In the genomic region with DNA sequence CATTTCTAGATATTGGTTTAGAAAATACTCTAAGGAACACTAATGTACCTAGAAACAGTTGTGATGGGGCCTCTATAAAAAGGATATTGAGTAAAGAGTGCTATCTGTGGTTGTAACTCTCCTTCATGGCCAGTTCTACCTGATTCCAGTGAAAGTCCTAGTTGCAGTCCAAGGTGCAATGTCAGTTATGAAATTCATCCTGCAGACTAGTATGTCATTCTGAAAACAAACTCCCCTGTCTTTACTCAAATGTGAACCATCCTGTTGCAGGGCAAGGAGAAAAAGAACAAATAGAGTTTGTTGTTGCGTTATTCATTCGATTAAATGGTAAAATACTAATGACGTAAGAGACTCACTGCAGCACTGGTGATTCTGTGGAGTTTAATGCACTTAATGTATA, we compare ENCODE assay signal across 20 cellular contexts. TPM values are rescaled to one million over a fixed set of nuclear protein-coding genes. Genes with fewer than 3 reads are reported as not detected.
DNase-seq lines count a peak whose midpoint lies in the region; ATAC-seq, FAIRE-seq and TF ChIP-seq lines count a peak whose summit lies in the region.
"Had no signal": no experiment of that assay in that cellular context is flagged by ENCODE, and none has a peak within 500 bp of the region (broad histone marks: within the 10 kb centered on the region; RNA-seq: fewer than 3 reads in every experiment).

No MANE protein-coding gene starts in this region.

- no peak for DNase-seq in HL-60 (ENCODE audit: low read depth in 1 of 2, low spot score in 1 of 2)
- DNase-seq in hepatocyte (ENCODE audit: low spot score), result peak; percentile 27
- DNase-seq in small intestine, result peak; percentile 30
- DNase-seq in tibial nerve (ENCODE audit: low spot score in 2 of 2), result no peak
- no peak for DNase-seq in dorsolateral prefrontal cortex
- DNase-seq: BE2C; Calu3; CD4-positive, alpha-beta memory T cell; COR-L47; DMS53; DMS79 treated with DMSO at 0.1 percent for 48 hours; GM23248; H7; HCEC 1CT had no signal

- H2AFZ ChIP-seq in hepatocyte, result no peak overlapping the region
- H2AFZ ChIP-seq: GM23248 had no signal

- H3K9me3 ChIP-seq in hepatocyte (ENCODE audit: low read depth), result no peaks in the 10 kb centered on the region
- H3K9me3 ChIP-seq in liver (ENCODE audit: control insufficient read depth in 4 of 4, low read length in 3 of 4), result no peaks in the 10 kb centered on the region
- H3K9me3 ChIP-seq in small intestine (ENCODE audit: control insufficient read depth, low read depth), result no peaks in the 10 kb centered on the region
- H3K9me3 ChIP-seq in tibial nerve, result no peaks in the 10 kb centered on the region
- H3K9me3 ChIP-seq: BE2C had no signal

- H3K4me1 ChIP-seq in hepatocyte (ENCODE audit: insufficient read depth) (no peaks in the 10 kb centered on the region), liver (ENCODE audit: control insufficient read depth in 4 of 4, insufficient read depth in 4 of 4, low read length in 3 of 4) (peaks cover 0 to 18% (median 8%) of the 10 kb centered on the region in 4 donors), small intestine (ENCODE audit: control insufficient read depth in 2 of 2, insufficient read depth in 1 of 2, low read depth in 1 of 2, low read length in 1 of 2) (peaks cover 0 to 2% of the 10 kb centered on the region in 2 donors), tibial nerve (no peaks in the 10 kb centered on the region)

- WGBS in hepatocyte (ENCODE audit: low lambda C conversion rate, missing lambda C conversion rate), result 90% methylated on average over 3 of the region's 3 CpGs
- 34% methylated on average over 3 of the region's 3 CpGs for WGBS in liver
- WGBS in small intestine, 3 donors, result 87 to 88% (median 87%) methylated on average over 3 of the region's 3 CpGs
- 94 to 95% methylated on average over 3 of the region's 3 CpGs for WGBS in tibial nerve, 2 donors

- intact Hi-C loops in dorsolateral prefrontal cortex (cut with DNase I), result loop anchor here in 1 of 2 donors (5.0 kb wide), 1 partner anchor 136 kb away; no protein-coding TSS in a partner anchor

- no peaks in the 10 kb centered on the region for H4K20me1 ChIP-seq in hepatocyte (ENCODE audit: insufficient read depth, poor library complexity, severe bottlenecking)
- H4K20me1 ChIP-seq: BLaER1 treated with 17β-estradiol and CSF1 and Interleukin-3, amounts not matched to agents 10 nM and 100 nM had no signal

- FAIRE-seq in small intestine (lab: Jason Lieb, UNC), result no peak
- FAIRE-seq: A204.1, H1 had no signal

- ATAC-seq in GM18502 (IDR thresholded peaks at IDR 0.05; ENCODE audit: poor library complexity, unreplicated experiment), result no peak

- TF ChIP-seq RAD21 in liver (IDR thresholded peaks at IDR 0.05), result peak in 1 of 2 donors; percentile 31

- no peak overlapping the region for H3K4me2 ChIP-seq in hepatocyte

- H3K27me3 ChIP-seq in HL-60 (ENCODE audit: insufficient read depth, poor library complexity, severe bottlenecking), result no peaks in the 10 kb centered on the region
- no peaks in the 10 kb centered on the region for H3K27me3 ChIP-seq in hepatocyte
- no peaks in the 10 kb centered on the region for H3K27me3 ChIP-seq in liver (ENCODE audit: control insufficient read depth in 4 of 4, insufficient read depth in 4 of 4, low read length in 3 of 4)
- no peaks in the 10 kb centered on the region for H3K27me3 ChIP-seq in small intestine (ENCODE audit: control insufficient read depth in 2 of 2, insufficient read depth in 2 of 2, low read length in 2 of 2)
- H3K27me3 ChIP-seq in tibial nerve, result no peaks in the 10 kb centered on the region
- no peaks in the 10 kb centered on the region for H3K27me3 ChIP-seq in dorsolateral prefrontal cortex
- H3K27me3 ChIP-seq: BE2C; BLaER1 treated with 17β-estradiol and CSF1 and Interleukin-3, amounts not matched to agents 10 nM and 100 nM had no signal

- TF ChIP-seq POLR2A in tibial nerve (IDR thresholded peaks at IDR 0.05), result no peak

- H3K9me2 ChIP-seq in hepatocyte (replicated peaks; ENCODE audit: insufficient read depth), result no peaks in the 10 kb centered on the region

- no peak overlapping the region for H3K9ac ChIP-seq in liver (ENCODE audit: low read depth in 1 of 2, low read length in 2 of 2)
- H3K9ac ChIP-seq: BLaER1 treated with 17β-estradiol and CSF1 and Interleukin-3, amounts not matched to agents 10 nM and 100 nM; GM23248 had no signal

- H3K36me3 ChIP-seq in hepatocyte (replicated peaks; ENCODE audit: insufficient read depth, low read depth) (no peaks in the 10 kb centered on the region), liver (ENCODE audit: control insufficient read depth in 4 of 4, insufficient read depth in 3 of 4, low read depth in 1 of 4, low read length in 3 of 4) (no peaks in the 10 kb centered on the region), small intestine (ENCODE audit: control insufficient read depth in 2 of 2, insufficient read depth in 2 of 2, low read length in 2 of 2) (no peaks in the 10 kb centered on the region), tibial nerve (peaks cover 0 to 12% (median 0%) of the 10 kb centered on the region in 3 donors)
- H3K36me3 ChIP-seq: BE2C; BLaER1 treated with 17β-estradiol and CSF1 and Interleukin-3, amounts not matched to agents 10 nM and 100 nM had no signal

- TF ChIP-seq CTCF in HL-60 (IDR thresholded peaks at IDR 0.05; ENCODE audit: insufficient read depth, low read length) (no peak), hepatocyte (IDR thresholded peaks at IDR 0.05; ENCODE audit: poor library complexity) (no peak), liver (IDR thresholded peaks at IDR 0.05; ENCODE audit: low read depth, low read length, missing input control) (no peak), tibial nerve (IDR thresholded peaks at IDR 0.05) (no peak), dorsolateral prefrontal cortex (IDR thresholded peaks at IDR 0.05 in 54 of 56, conservative IDR thresholded peaks at IDR 0.05 in 2 of 56; ENCODE audit: low read depth in 1 of 56, partially characterized antibody in 56 of 56) (no peak)

- no peaks in the 10 kb centered on the region for H3K79me2 ChIP-seq in hepatocyte

- H3K27ac ChIP-seq in HL-60 (replicated peaks) (peak overlapping the region; percentile 23), hepatocyte (peak overlapping the region; percentile 28), liver (ENCODE audit: low read depth in 1 of 2, low read length in 2 of 2) (peak overlapping the region; percentile 51 to 64), small intestine (ENCODE audit: low read depth in 1 of 2, low read length in 1 of 2) (no peak overlapping the region), tibial nerve (no peak overlapping the region), dorsolateral prefrontal cortex (no peak overlapping the region)
- H3K27ac ChIP-seq: 22Rv1, GM23248 had no signal

- no peak overlapping the region for H3K4me3 ChIP-seq in HL-60 (replicated peaks; ENCODE audit: insufficient read depth, low read length)
- H3K4me3 ChIP-seq in hepatocyte, result no peak overlapping the region
- no peak overlapping the region for H3K4me3 ChIP-seq in liver (ENCODE audit: low read depth in 1 of 3, low read length in 3 of 3)
- H3K4me3 ChIP-seq in small intestine (ENCODE audit: low read depth in 1 of 2, low read length in 2 of 2), result no peak overlapping the region
- no peak overlapping the region for H3K4me3 ChIP-seq in tibial nerve
- no peak overlapping the region for H3K4me3 ChIP-seq in dorsolateral prefrontal cortex
- H3K4me3 ChIP-seq: BLaER1 treated with 17β-estradiol and CSF1 and Interleukin-3, amounts not matched to agents 10 nM and 100 nM; GM23248 had no signal

- TF ChIP-seq EP300 in tibial nerve (IDR thresholded peaks at IDR 0.05), result no peak

TF ChIP-seq in liver, 16 proteins besides CTCF, POLR2A, EP300 and RAD21 (continues in another document):
- no peak for TF ChIP-seq TAF1 (conservative IDR thresholded peaks at IDR 0.05)
- TF ChIP-seq, protein P1, sequence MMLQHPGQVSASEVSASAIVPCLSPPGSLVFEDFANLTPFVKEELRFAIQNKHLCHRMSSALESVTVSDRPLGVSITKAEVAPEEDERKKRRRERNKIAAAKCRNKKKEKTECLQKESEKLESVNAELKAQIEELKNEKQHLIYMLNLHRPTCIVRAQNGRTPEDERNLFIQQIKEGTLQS (IDR thresholded peaks at IDR 0.05), result peak; percentile 46
- TF ChIP-seq RXRA (IDR thresholded peaks at IDR 0.05), result peak; percentile 25 to 44
- peak; percentile 88 to 93 for TF ChIP-seq HNF4A (conservative IDR thresholded peaks at IDR 0.05)
- TF ChIP-seq HNF4G (IDR thresholded peaks at IDR 0.05), result peak; percentile 81
- TF ChIP-seq, protein P2, sequence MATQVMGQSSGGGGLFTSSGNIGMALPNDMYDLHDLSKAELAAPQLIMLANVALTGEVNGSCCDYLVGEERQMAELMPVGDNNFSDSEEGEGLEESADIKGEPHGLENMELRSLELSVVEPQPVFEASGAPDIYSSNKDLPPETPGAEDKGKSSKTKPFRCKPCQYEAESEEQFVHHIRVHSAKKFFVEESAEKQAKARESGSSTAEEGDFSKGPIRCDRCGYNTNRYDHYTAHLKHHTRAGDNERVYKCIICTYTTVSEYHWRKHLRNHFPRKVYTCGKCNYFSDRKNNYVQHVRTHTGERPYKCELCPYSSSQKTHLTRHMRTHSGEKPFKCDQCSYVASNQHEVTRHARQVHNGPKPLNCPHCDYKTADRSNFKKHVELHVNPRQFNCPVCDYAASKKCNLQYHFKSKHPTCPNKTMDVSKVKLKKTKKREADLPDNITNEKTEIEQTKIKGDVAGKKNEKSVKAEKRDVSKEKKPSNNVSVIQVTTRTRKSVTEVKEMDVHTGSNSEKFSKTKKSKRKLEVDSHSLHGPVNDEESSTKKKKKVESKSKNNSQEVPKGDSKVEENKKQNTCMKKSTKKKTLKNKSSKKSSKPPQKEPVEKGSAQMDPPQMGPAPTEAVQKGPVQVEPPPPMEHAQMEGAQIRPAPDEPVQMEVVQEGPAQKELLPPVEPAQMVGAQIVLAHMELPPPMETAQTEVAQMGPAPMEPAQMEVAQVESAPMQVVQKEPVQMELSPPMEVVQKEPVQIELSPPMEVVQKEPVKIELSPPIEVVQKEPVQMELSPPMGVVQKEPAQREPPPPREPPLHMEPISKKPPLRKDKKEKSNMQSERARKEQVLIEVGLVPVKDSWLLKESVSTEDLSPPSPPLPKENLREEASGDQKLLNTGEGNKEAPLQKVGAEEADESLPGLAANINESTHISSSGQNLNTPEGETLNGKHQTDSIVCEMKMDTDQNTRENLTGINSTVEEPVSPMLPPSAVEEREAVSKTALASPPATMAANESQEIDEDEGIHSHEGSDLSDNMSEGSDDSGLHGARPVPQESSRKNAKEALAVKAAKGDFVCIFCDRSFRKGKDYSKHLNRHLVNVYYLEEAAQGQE (IDR thresholded peaks at IDR 0.05), result no peak

RNA-seq across cellular contexts. Expression of a gene that starts 18.3 kb away (rescaled TPM):
- total RNA-seq in hepatocyte, result 5.2 and 7.1 TPM in 2 replicates
- 4.8 TPM in 2 replicates for polyA plus RNA-seq in hepatocyte
- 10 to 100 TPM; 11.0 to 64.6 TPM for total RNA-seq in liver
- polyA plus RNA-seq in liver, result 10 to 100 TPM; 16.4 to 36.5 TPM
- polyA plus RNA-seq in small intestine, result 10 to 100 TPM; 14.4 to 20.6 (median 20.3) TPM
- total RNA-seq in tibial nerve, result 10 to 100 TPM; 15.6 to 31.4 (median 24.5) TPM
- total RNA-seq in dorsolateral prefrontal cortex, result 10 to 100 TPM; 33.3 to 87.5 (median 55.8) TPM

Comparison
In these comparisons a context has a peak if more than half of its experiments do, and no peak if none do; other contexts are left out.
1. DNase-seq: peak in hepatocyte (single experiment) and small intestine (single experiment); none in HL-60 (0 of 2), tibial nerve (0 of 2) and dorsolateral prefrontal cortex (0 of 10).
2. H3K27ac ChIP-seq: peak in HL-60 (single experiment), hepatocyte (single experiment) and liver (2 of 2); none in small intestine (0 of 2), tibial nerve (0 of 4) and dorsolateral prefrontal cortex (0 of 59).